ENCODE assay signal across 26 cellular contexts in genomic region chr1:47399138-47399840, GRCh38. TPM values are rescaled to one million over a fixed set of nuclear protein-coding genes. Genes with fewer than 3 reads are reported as not detected.
"Had no signal": no experiment of that assay in that cellular context is flagged by ENCODE, and none has a peak within 500 bp of the region (broad histone marks: within the 10 kb centered on the region; RNA-seq: fewer than 3 reads in every experiment).

No MANE protein-coding gene starts in this region.

- FAIRE-seq: keratinocyte, pancreas had no signal

- H3K36me3 ChIP-seq: colonic mucosa, lower lobe of right lung, neutrophil, pancreas, upper lobe of right lung had no signal

- H3K4me3 ChIP-seq: colonic mucosa, lower lobe of right lung, pancreas, upper lobe of right lung had no signal

- ATAC-seq: activated CD8-positive, alpha-beta T cell treated with anti-CD3 and anti-CD28 coated beads, Interleukin-2, amount 10 ng/mL, durations not matched to agents 7 days and 5 days; activated naive CD8-positive, alpha-beta T cell treated with anti-CD3 and anti-CD28 coated beads, Interleukin-2, amount 50 U/mL, for 24 hours; foreskin keratinocyte; lower lobe of right lung; natural killer cell treated with Interleukin-12 subunit alpha and Interleukin-12 subunit beta and Interleukin-15 and Interleukin-18, amount 100 ng/mL, for 72 hours; pancreas; sciatic nerve; upper lobe of right lung had no signal

- H3K4me1 ChIP-seq: colonic mucosa, foreskin keratinocyte, lower lobe of right lung, pancreas, upper lobe of right lung had no signal

- H3K27me3 ChIP-seq: colonic mucosa, pancreas had no signal

- H3K9me3 ChIP-seq: colonic mucosa, lower lobe of right lung, neutrophil, pancreas, upper lobe of right lung had no signal

- H3K27ac ChIP-seq: colonic mucosa, foreskin keratinocyte, lower lobe of right lung, neutrophil, pancreas, upper lobe of right lung had no signal

- DNase-seq: activated CD4-positive, alpha-beta T cell treated with anti-CD3 and anti-CD28 coated beads for 48 hours; activated CD4-positive, CD25-positive, alpha-beta regulatory T cell; activated CD8-positive, alpha-beta memory T cell treated with anti-CD3 and anti-CD28 coated beads, Interleukin-2, amount 50 U/mL, for 48 hours; activated CD8-positive, alpha-beta T cell treated with anti-CD3 and anti-CD28 coated beads, Interleukin-2, amount 10 ng/mL, durations not matched to agents 7 days and 5 days; activated effector memory CD4-positive, alpha-beta T cell treated with Interleukin-2 at 50 U/mL for 16 hours; activated naive CD4-positive, alpha-beta T cell treated with anti-CD3 and anti-CD28 coated beads, Interleukin-2, amount 10 ng/mL, durations not matched to agents 7 days and 5 days; activated naive CD8-positive, alpha-beta T cell treated with anti-CD3 and anti-CD28 coated beads, Interleukin-2, amount 50 U/mL, for 24 hours; activated T-cell treated with anti-CD3 and anti-CD28 coated beads, Interleukin-2, amount 50 U/mL, for 48 hours; anterior cingulate cortex; colonic mucosa; foreskin keratinocyte; glutamatergic neuron; hippocampal formation; lower lobe of right lung; pancreas; stimulated activated CD4-positive, alpha-beta T cell treated with anti-CD3 and anti-CD28 coated beads, Interleukin-4, amount 100 ng/mL, for 4 hours; stimulated activated naive CD4-positive, alpha-beta T cell; T-helper 9 cell; upper lobe of right lung had no signal

RNA-seq across cellular contexts. Expression of gene FOXE3, which starts 16.8 kb away (rescaled TPM):
- total RNA-seq: activated CD8-positive, alpha-beta T cell treated with anti-CD3 and anti-CD28 coated beads, Interleukin-2, amount 10 ng/mL, durations not matched to agents 7 days and 5 days; epithelial cell of proximal tubule; fibroblast of lung; foreskin keratinocyte; lower lobe of right lung; natural killer cell treated with Interleukin-12 subunit alpha and Interleukin-12 subunit beta and Interleukin-15 and Interleukin-18, amount 100 ng/mL, for 72 hours; pancreas; pulmonary artery endothelial cell; upper lobe of right lung had no signal
- polyA plus RNA-seq: fibroblast of lung, keratinocyte, pancreas had no signal

RNA-seq across cellular contexts. Expression of gene FOXD2, which starts 38.6 kb away (rescaled TPM):
- total RNA-seq: epithelial cell of proximal tubule had no signal
